ENCODE assay signal across 27 cellular contexts in genomic region chr18:77138270-77138669, GRCh38. TPM values are rescaled to one million over a fixed set of nuclear protein-coding genes. Genes with fewer than 3 reads are reported as not detected.
DNase-seq lines count a peak whose midpoint lies in the region; ATAC-seq, FAIRE-seq and TF ChIP-seq lines count a peak whose summit lies in the region.
"Had no signal": no experiment of that assay in that cellular context is flagged by ENCODE, and none has a peak within 500 bp of the region (broad histone marks: within the 10 kb centered on the region; RNA-seq: fewer than 3 reads in every experiment).

No MANE protein-coding gene starts in this region.

- no peaks in the 10 kb centered on the region for H3K27me3 ChIP-seq in BLaER1 treated with 17β-estradiol and CSF1 and Interleukin-3, amounts not matched to agents 10 nM and 100 nM
- no peaks in the 10 kb centered on the region for H3K27me3 ChIP-seq in Loucy (ENCODE audit: insufficient read depth, low read length, poor library complexity, severe bottlenecking)
- H3K27me3 ChIP-seq in pancreas, result no peaks in the 10 kb centered on the region
- H3K27me3 ChIP-seq: heart left ventricle, spleen, uterus had no signal

- peaks cover 0 to 4% (median 0%) of the 10 kb centered on the region in 11 experiments; a peak in 7 of 22 replicates for H3K36me3 ChIP-seq in BLaER1 treated with 17β-estradiol and CSF1 and Interleukin-3, amounts not matched to agents 10 nM and 100 nM
- H3K36me3 ChIP-seq in Loucy (ENCODE audit: insufficient read depth, low read length) (no peaks in the 10 kb centered on the region), pancreas (no peaks in the 10 kb centered on the region)
- H3K36me3 ChIP-seq: heart left ventricle, spleen, uterus had no signal

- H3K4me1 ChIP-seq in BLaER1 treated with 17β-estradiol and CSF1 and Interleukin-3, amounts not matched to agents 10 nM and 100 nM, result peaks cover 44 to 59% (median 48%) of the 10 kb centered on the region in 10 experiments
- H3K4me1 ChIP-seq in Loucy (ENCODE audit: insufficient read depth, low read length, poor library complexity, severe bottlenecking) (peaks cover 68% of the 10 kb centered on the region), pancreas (peaks cover 10 to 16% (median 12%) of the 10 kb centered on the region in 3 donors)
- H3K4me1 ChIP-seq: uterus had no signal

- intact Hi-C loops in dendritic cell treated with granulocyte-macrophage colony-stimulating factor and Interleukin-4, amounts not matched to agents 40 ng/mL and 50 ng/mL, for 4 days (cut with micrococcal nuclease), result loop anchor here (10.0 kb wide), 1 partner anchor 313 kb away; the partner anchor contains the start of gene ZNF236
- intact Hi-C loops in pancreas (cut with DNase I), result no loop called here

- H3K36me3 Mint-ChIP-seq in dendritic cell treated with granulocyte-macrophage colony-stimulating factor and Interleukin-4, amounts not matched to agents 40 ng/mL and 50 ng/mL, for 4 days (ENCODE audit: low read depth), result peaks cover 19% of the 10 kb centered on the region
- H3K36me3 Mint-ChIP-seq in WTC11, result peaks cover 16% of the 10 kb centered on the region
- H3K36me3 Mint-ChIP-seq in activated CD4-positive, alpha-beta memory T cell treated with anti-CD3 and anti-CD28 coated beads, Interleukin-2, amount 10 ng/mL, durations not matched to agents 7 days and 5 days (ENCODE audit: low read depth), result peaks cover 14% of the 10 kb centered on the region

- H3F3A ChIP-seq in Loucy (ENCODE audit: low read depth), result no peaks in the 10 kb centered on the region

- peaks cover 18 to 29% (median 21%) of the 10 kb centered on the region in 11 experiments for H3K9me3 ChIP-seq in BLaER1 treated with 17β-estradiol and CSF1 and Interleukin-3, amounts not matched to agents 10 nM and 100 nM (replicated peaks in 1 of 11)
- peaks cover 7% of the 10 kb centered on the region; the same call in 1 of the 2 replicates for H3K9me3 ChIP-seq in Loucy (ENCODE audit: insufficient read depth, low read depth, low read length)
- no peaks in the 10 kb centered on the region for H3K9me3 ChIP-seq in pancreas
- H3K9me3 ChIP-seq: SK-N-SH, uterus had no signal

- no peak overlapping the region for H3K4me3 ChIP-seq in BLaER1 treated with 17β-estradiol and CSF1 and Interleukin-3, amounts not matched to agents 10 nM and 100 nM
- H3K4me3 ChIP-seq in Loucy (ENCODE audit: low read length, poor library complexity, severe bottlenecking), result no peak overlapping the region
- no peak overlapping the region for H3K4me3 ChIP-seq in pancreas
- H3K4me3 ChIP-seq: heart left ventricle, spleen, uterus had no signal

- H3K27ac Mint-ChIP-seq in dendritic cell treated with granulocyte-macrophage colony-stimulating factor and Interleukin-4, amounts not matched to agents 40 ng/mL and 50 ng/mL, for 4 days, result peak overlapping the region; percentile 52
- no peak overlapping the region for H3K27ac Mint-ChIP-seq in WTC11
- no peak overlapping the region for H3K27ac Mint-ChIP-seq in activated CD4-positive, alpha-beta memory T cell treated with anti-CD3 and anti-CD28 coated beads, Interleukin-2, amount 10 ng/mL, durations not matched to agents 7 days and 5 days
- H3K27ac Mint-ChIP-seq: activated CD8-positive, alpha-beta T cell treated with anti-CD3 and anti-CD28 coated beads, Interleukin-2, amount 10 ng/mL, durations not matched to agents 7 days and 5 days; activated naive CD4-positive, alpha-beta T cell treated with anti-CD3 and anti-CD28 coated beads for 36 hours; activated T-cell treated with anti-CD3 and anti-CD28 coated beads, Interleukin-2, amount 50 U/mL, for 24 hours; CD14-positive monocyte; endodermal cell had no signal

- peak overlapping the region in 6 of 11 experiments; percentile 6 to 99 (median 92); a peak in 4 of 22 replicates for H3K4me2 ChIP-seq in BLaER1 treated with 17β-estradiol and CSF1 and Interleukin-3, amounts not matched to agents 10 nM and 100 nM
- no peak overlapping the region for H3K4me2 ChIP-seq in Loucy (ENCODE audit: low read depth, low read length, poor library complexity, severe bottlenecking)
- H3K4me2 ChIP-seq: SK-N-SH had no signal

- H3K27ac ChIP-seq in BLaER1 treated with 17β-estradiol and CSF1 and Interleukin-3, amounts not matched to agents 10 nM and 100 nM, result peak overlapping the region in 1 of 11 experiments; percentile 99; a peak in 1 of 22 replicates
- no peak overlapping the region for H3K27ac ChIP-seq in pancreas
- H3K27ac ChIP-seq: heart left ventricle, spleen, uterus had no signal

- H3K27me3 Mint-ChIP-seq in dendritic cell treated with granulocyte-macrophage colony-stimulating factor and Interleukin-4, amounts not matched to agents 40 ng/mL and 50 ng/mL, for 4 days, result peaks cover 1% of the 10 kb centered on the region
- peaks cover 26% of the 10 kb centered on the region for H3K27me3 Mint-ChIP-seq in WTC11 (ENCODE audit: low read depth)
- H3K27me3 Mint-ChIP-seq in activated CD4-positive, alpha-beta memory T cell treated with anti-CD3 and anti-CD28 coated beads, Interleukin-2, amount 10 ng/mL, durations not matched to agents 7 days and 5 days, result no peaks in the 10 kb centered on the region
- H3K27me3 Mint-ChIP-seq: activated T-cell treated with anti-CD3 and anti-CD28 coated beads, Interleukin-2, amount 50 U/mL, for 24 hours had no signal

- peak; percentile 72 to 91 (median 84) for ATAC-seq in pancreas
- ATAC-seq in GM18498 (IDR thresholded peaks at IDR 0.05; ENCODE audit: unreplicated experiment), result no peak
- ATAC-seq in WTC11, result no peak
- no peak for ATAC-seq in HG03521 (IDR thresholded peaks at IDR 0.05; ENCODE audit: unreplicated experiment)
- ATAC-seq: activated CD8-positive, alpha-beta T cell treated with anti-CD3 and anti-CD28 coated beads, Interleukin-2, amount 10 ng/mL, durations not matched to agents 7 days and 5 days; heart left ventricle had no signal

- TF ChIP-seq CTCF in Loucy (conservative IDR thresholded peaks at IDR 0.05; ENCODE audit: low read length) (no peak), pancreas (IDR thresholded peaks at IDR 0.05) (no peak), WTC11 (IDR thresholded peaks at IDR 0.05) (no peak)

- FAIRE-seq in pancreas (lab: Jason Lieb, UNC), result no peak
- FAIRE-seq: GM19239 had no signal

- peak in 4 of 6 donors; percentile 54 to 61 (median 56) for DNase-seq in pancreas
- DNase-seq in WTC11 (ENCODE audit: low spot score), result no peak
- no peak for DNase-seq in activated CD4-positive, alpha-beta memory T cell treated with anti-CD3 and anti-CD28 coated beads, Interleukin-2, amount 10 ng/mL, durations not matched to agents 7 days and 5 days
- DNase-seq: activated CD8-positive, alpha-beta T cell treated with anti-CD3 and anti-CD28 coated beads, Interleukin-2, amount 10 ng/mL, durations not matched to agents 7 days and 5 days; activated naive CD4-positive, alpha-beta T cell treated with anti-CD3 and anti-CD28 coated beads for 36 hours; activated T-cell treated with anti-CD3 and anti-CD28 coated beads, Interleukin-2, amount 50 U/mL, for 24 hours; DMS 273 treated with DMSO at 0.1 percent for 48 hours; endodermal cell; GF-D8; GOT3; heart left ventricle; KG1; NCI-H2029; NCI-H524 treated with DMSO at 0.1 percent for 48 hours; RPMI8226; SK-N-SH; spleen; stimulated activated CD4-positive, alpha-beta T cell treated with anti-CD3 and anti-CD28 coated beads, Interleukin-4, amount 100 ng/mL, for 24 hours; uterus had no signal

- peaks cover 56% of the 10 kb centered on the region for H3K4me1 Mint-ChIP-seq in dendritic cell treated with granulocyte-macrophage colony-stimulating factor and Interleukin-4, amounts not matched to agents 40 ng/mL and 50 ng/mL, for 4 days (ENCODE audit: low read depth)
- peaks cover 10% of the 10 kb centered on the region for H3K4me1 Mint-ChIP-seq in WTC11
- H3K4me1 Mint-ChIP-seq in activated CD4-positive, alpha-beta memory T cell treated with anti-CD3 and anti-CD28 coated beads, Interleukin-2, amount 10 ng/mL, durations not matched to agents 7 days and 5 days, result peaks cover 52% of the 10 kb centered on the region

- peak overlapping the region; percentile 32; the same call in 1 of the 2 replicates for H2AFZ ChIP-seq in Loucy (ENCODE audit: low read length)

- no peak overlapping the region for H3K9ac ChIP-seq in BLaER1 treated with 17β-estradiol and CSF1 and Interleukin-3, amounts not matched to agents 10 nM and 100 nM
- H3K9ac ChIP-seq in Loucy (ENCODE audit: low read depth, low read length, poor library complexity, severe bottlenecking), result peak overlapping the region; percentile 32
- H3K9ac ChIP-seq: SK-N-SH had no signal

- H3K79me2 ChIP-seq in Loucy (ENCODE audit: insufficient read depth, low read length), result no peaks in the 10 kb centered on the region

- peaks cover 13% of the 10 kb centered on the region for H3K9me3 Mint-ChIP-seq in dendritic cell treated with granulocyte-macrophage colony-stimulating factor and Interleukin-4, amounts not matched to agents 40 ng/mL and 50 ng/mL, for 4 days
- peaks cover 21% of the 10 kb centered on the region for H3K9me3 Mint-ChIP-seq in WTC11
- peaks cover 16% of the 10 kb centered on the region for H3K9me3 Mint-ChIP-seq in activated CD4-positive, alpha-beta memory T cell treated with anti-CD3 and anti-CD28 coated beads, Interleukin-2, amount 10 ng/mL, durations not matched to agents 7 days and 5 days

- H4K20me1 ChIP-seq in BLaER1 treated with 17β-estradiol and CSF1 and Interleukin-3, amounts not matched to agents 10 nM and 100 nM, result 0 out of 22 replicates have a peak, but pooled peaks cover 0 to under 1% (median 0%) of the 10 kb centered on the region in 11 experiments
- H4K20me1 ChIP-seq in Loucy (ENCODE audit: insufficient read depth, low read length, poor library complexity, severe bottlenecking), result no peaks in the 10 kb centered on the region

- WGBS in pancreas, 2 donors, result 25 to 26% methylated on average over 10 of the region's 10 CpGs

- CTCF ChIA-PET in WTC11 (lab: Charles Lee), result interaction anchor here (1.0 to 1.8 kb wide), 5 partner anchors 13 to 513 kb away, joined by 3 to 6 read pairs (median 4); no protein-coding TSS in a partner anchor
- CTCF ChIA-PET in activated CD4-positive, alpha-beta memory T cell treated with anti-CD3 and anti-CD28 coated beads, Interleukin-2, amount 10 ng/mL, durations not matched to agents 7 days and 5 days (lab: Charles Lee), result interaction anchor here (1.5 kb wide), 1 partner anchor 16 kb away, joined by 3 read pairs; no protein-coding TSS in a partner anchor

- H3K9me2 ChIP-seq in Loucy (replicated peaks; ENCODE audit: low read depth, low read length), result no peaks in the 10 kb centered on the region
- H3K9me2 ChIP-seq: SK-N-SH had no signal

- POLR2A ChIA-PET in WTC11 (lab: Charles Lee), result interaction anchor here (0.7 kb wide), 1 partner anchor 348 kb away, joined by 3 read pairs; no protein-coding TSS in a partner anchor
- POLR2A ChIA-PET in activated CD4-positive, alpha-beta memory T cell treated with anti-CD3 and anti-CD28 coated beads, Interleukin-2, amount 10 ng/mL, durations not matched to agents 7 days and 5 days (lab: Charles Lee), result interaction anchor here (1.2 kb wide), 1 partner anchor 72 kb away, joined by 3 read pairs; no protein-coding TSS in a partner anchor

- no peak overlapping the region for H3K4me3 Mint-ChIP-seq in dendritic cell treated with granulocyte-macrophage colony-stimulating factor and Interleukin-4, amounts not matched to agents 40 ng/mL and 50 ng/mL, for 4 days
- no peak overlapping the region for H3K4me3 Mint-ChIP-seq in WTC11
- H3K4me3 Mint-ChIP-seq in activated CD4-positive, alpha-beta memory T cell treated with anti-CD3 and anti-CD28 coated beads, Interleukin-2, amount 10 ng/mL, durations not matched to agents 7 days and 5 days, result no peak overlapping the region
- H3K4me3 Mint-ChIP-seq: activated CD8-positive, alpha-beta T cell treated with anti-CD3 and anti-CD28 coated beads, Interleukin-2, amount 10 ng/mL, durations not matched to agents 7 days and 5 days; activated naive CD4-positive, alpha-beta T cell treated with anti-CD3 and anti-CD28 coated beads for 36 hours; activated T-cell treated with anti-CD3 and anti-CD28 coated beads, Interleukin-2, amount 50 U/mL, for 24 hours; CD14-positive monocyte; endodermal cell; neural crest cell had no signal

RNA-seq across cellular contexts. Expression of gene MBP, which starts 5.7 kb away (rescaled TPM):
- total RNA-seq in pancreas, result 10 to 100 TPM; 20.2 to 33.5 (median 21.4) TPM
- polyA plus RNA-seq in pancreas, result 10 to 100 TPM in 1 of 2 donors, 1 to 10 TPM in 1; 6.3 to 14.3 TPM
- 19.6 to 20.2 TPM (median 19.6 TPM) in 3 replicates for total RNA-seq in WTC11 (2021)
- 10 to 100 TPM; 81.4 to 95.3 TPM for total RNA-seq in activated CD4-positive, alpha-beta memory T cell treated with anti-CD3 and anti-CD28 coated beads, Interleukin-2, amount 10 ng/mL, durations not matched to agents 7 days and 5 days

Comparison
In these comparisons a context has a peak if more than half of its experiments do, and no peak if none do; other contexts are left out.
1. ATAC-seq: peak in pancreas (4 of 4); none in GM18498 (single experiment), WTC11 (single experiment) and HG03521 (single experiment).
2. DNase-seq: peak in pancreas (4 of 6); none in WTC11 (single experiment) and activated CD4-positive, alpha-beta memory T cell treated with anti-CD3 and anti-CD28 coated beads, Interleukin-2, amount 10 ng/mL, durations not matched to agents 7 days and 5 days (single experiment).